ENCODE assay signal across 1 cellular context in genomic region chr3:103127737-103128136, GRCh38.
TF ChIP-seq lines count a peak whose summit lies in the region.

No MANE protein-coding gene starts in this region.

TF ChIP-seq in HepG2, 621 proteins besides CTCF, POLR2A, EP300 and RAD21 (continued from another document):
- no peak for TF ChIP-seq HMGXB4 (CRISPR knock-in tag; IDR thresholded peaks at IDR 0.05; ENCODE audit: borderline replicate concordance in 1 of 2, low read depth in 1 of 2)
- no peak for TF ChIP-seq ELF4 (CRISPR knock-in tag; IDR thresholded peaks at IDR 0.05; ENCODE audit: borderline replicate concordance)
- TF ChIP-seq, protein P1, sequence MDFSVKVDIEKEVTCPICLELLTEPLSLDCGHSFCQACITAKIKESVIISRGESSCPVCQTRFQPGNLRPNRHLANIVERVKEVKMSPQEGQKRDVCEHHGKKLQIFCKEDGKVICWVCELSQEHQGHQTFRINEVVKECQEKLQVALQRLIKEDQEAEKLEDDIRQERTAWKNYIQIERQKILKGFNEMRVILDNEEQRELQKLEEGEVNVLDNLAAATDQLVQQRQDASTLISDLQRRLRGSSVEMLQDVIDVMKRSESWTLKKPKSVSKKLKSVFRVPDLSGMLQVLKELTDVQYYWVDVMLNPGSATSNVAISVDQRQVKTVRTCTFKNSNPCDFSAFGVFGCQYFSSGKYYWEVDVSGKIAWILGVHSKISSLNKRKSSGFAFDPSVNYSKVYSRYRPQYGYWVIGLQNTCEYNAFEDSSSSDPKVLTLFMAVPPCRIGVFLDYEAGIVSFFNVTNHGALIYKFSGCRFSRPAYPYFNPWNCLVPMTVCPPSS (IDR thresholded peaks at IDR 0.05), result no peak
- TF ChIP-seq ZNF468 (CRISPR knock-in tag; IDR thresholded peaks at IDR 0.05), result no peak
